ENCODE assay signal across 11 cellular contexts in genomic region chr19:5436101-5436947, GRCh38. TPM values are rescaled to one million over a fixed set of nuclear protein-coding genes. Genes with fewer than 3 reads are reported as not detected.
A peak's percentile ranks its signal among the peaks of the same experiment; 100 is the strongest.
DNase-seq lines count a peak whose midpoint lies in the region; ATAC-seq and TF ChIP-seq lines count a peak whose summit lies in the region.
"Had no signal": no experiment of that assay in that cellular context is flagged by ENCODE, and none has a peak within 500 bp of the region (broad histone marks: within the 10 kb centered on the region; RNA-seq: fewer than 3 reads in every experiment).

No MANE protein-coding gene starts in this region.

- ATAC-seq in left lung (peak; percentile 56), HG02798 (IDR thresholded peaks at IDR 0.05; ENCODE audit: poor library complexity, unreplicated experiment) (no peak)
- ATAC-seq: mucosa of descending colon had no signal

- H3K4me1 ChIP-seq in HUES6 (ENCODE audit: control insufficient read depth, insufficient read depth, low read length): peaks cover 4% of the 10 kb centered on the region
- no peaks in the 10 kb centered on the region for H3K4me1 ChIP-seq in left lung
- H3K4me1 ChIP-seq in colonic mucosa: no peaks in the 10 kb centered on the region

- no peaks in the 10 kb centered on the region for H3K36me3 ChIP-seq in HUES6 (ENCODE audit: control insufficient read depth, insufficient read depth, low read length)
- H3K36me3 ChIP-seq in left lung: no peaks in the 10 kb centered on the region
- no peaks in the 10 kb centered on the region for H3K36me3 ChIP-seq in colonic mucosa

- H3K4me3 ChIP-seq in HUES6 (ENCODE audit: low read depth, low read length) (peak overlapping the region; percentile 68), left lung (no peak overlapping the region), colonic mucosa (no peak overlapping the region)
- H3K4me3 ChIP-seq: mucosa of descending colon had no signal

- in situ Hi-C loops in KBM-7 (cut with MboI; ENCODE audit: low pct_unique_long_range_greater_than_20kb, low sequenced_read_pairs): no loop called here

- no peak for TF ChIP-seq CTCF in left lung (IDR thresholded peaks at IDR 0.05)
- TF ChIP-seq CTCF in colonic mucosa (IDR thresholded peaks at IDR 0.05): no peak

- H3K27me3 ChIP-seq in HUES6 (ENCODE audit: control insufficient read depth, insufficient read depth, low read length) (peaks cover 17% of the 10 kb centered on the region; the same call in 1 of the 2 replicates), left lung (peaks cover 0 to 71% of the 10 kb centered on the region in 2 donors), colonic mucosa (no peaks in the 10 kb centered on the region)

- H3K27ac ChIP-seq in HUES6 (ENCODE audit: low read depth, low read length) (no peak overlapping the region), left lung (no peak overlapping the region), colonic mucosa (no peak overlapping the region)

- peak; percentile 42 for DNase-seq in COLO829 (ENCODE audit: low spot score)
- peak in 49 of 56 donors; percentile 10 to 75 (median 46) for DNase-seq in amygdala (lab: John Stamatoyannopoulos, UW)
- DNase-seq in left lung: peak in 1 of 2 donors; percentile 35
- no peak for DNase-seq in activated naive CD4-positive, alpha-beta T cell treated with anti-CD3 and anti-CD28 coated beads, Interleukin-2, amount 50 U/mL, for 16 hours
- no peak for DNase-seq in KBM-7
- no peak for DNase-seq in colonic mucosa
- DNase-seq: activated gamma-delta T cell; mucosa of descending colon; stimulated activated naive CD4-positive, alpha-beta T cell had no signal

- H3K9me3 ChIP-seq in HUES6 (ENCODE audit: control insufficient read depth, insufficient read depth, low read depth, low read length): no peaks in the 10 kb centered on the region
- no peaks in the 10 kb centered on the region for H3K9me3 ChIP-seq in left lung
- no peaks in the 10 kb centered on the region for H3K9me3 ChIP-seq in colonic mucosa
- H3K9me3 ChIP-seq: mucosa of descending colon had no signal

- H3K9ac ChIP-seq in HUES6 (ENCODE audit: low read length) (no peak overlapping the region), colonic mucosa (ENCODE audit: low read depth in 2 of 2, low read length in 2 of 2) (no peak overlapping the region)

- intact Hi-C loops in left lung (cut with DNase I): no loop called here
- intact Hi-C loops in colonic mucosa (cut with DNase I): no loop called here

RNA-seq across cellular contexts. Expression of gene ZNRF4, which starts 18.9 kb away (rescaled TPM):
- total RNA-seq in left lung (not detected), colonic mucosa (not detected)
- total RNA-seq: mucosa of descending colon had no signal

Comparison
In these comparisons a context has a peak if more than half of its experiments do, and no peak if none do; other contexts are left out.
1. DNase-seq: peak in COLO829 (single experiment) and amygdala (49 of 56); none in activated naive CD4-positive, alpha-beta T cell treated with anti-CD3 and anti-CD28 coated beads, Interleukin-2, amount 50 U/mL, for 16 hours (single experiment), KBM-7 (single experiment) and colonic mucosa (single experiment).